In genomic region chr10:5560844-5561703, GRCh38 we compare ENCODE assay signal across 1 cellular context.
TF ChIP-seq lines count a peak whose summit lies in the region.

No MANE protein-coding gene starts in this region.

TF ChIP-seq in HepG2, 621 proteins besides CTCF, POLR2A, EP300 and RAD21 (continues in another document):
- TF ChIP-seq ZFP91 (CRISPR knock-in tag; IDR thresholded peaks at IDR 0.05; ENCODE audit: borderline replicate concordance) = peak; percentile 46; the same call in 1 of the 2 replicates
- no peak for TF ChIP-seq ZNF318 (CRISPR knock-in tag; IDR thresholded peaks at IDR 0.05)
- no peak for TF ChIP-seq JARID2 (CRISPR knock-in tag; IDR thresholded peaks at IDR 0.05; ENCODE audit: insufficient replicate concordance)
- TF ChIP-seq ZZZ3 (CRISPR knock-in tag; IDR thresholded peaks at IDR 0.05; ENCODE audit: borderline replicate concordance) = no peak
- no peak for TF ChIP-seq MXI1 (IDR thresholded peaks at IDR 0.05; ENCODE audit: borderline replicate concordance, low read depth, low read length)
- TF ChIP-seq ZNF274 (CRISPR knock-in tag; IDR thresholded peaks at IDR 0.05) = 0 out of 2 replicates have a peak, but pooled peaks have one; percentile 34
- no peak for TF ChIP-seq ZFP82 (CRISPR knock-in tag; IDR thresholded peaks at IDR 0.05; ENCODE audit: borderline replicate concordance)
- no peak for TF ChIP-seq CSRNP2 (CRISPR knock-in tag; conservative IDR thresholded peaks at IDR 0.05; ENCODE audit: low read depth)
- peak; percentile 69 for TF ChIP-seq STAG1 (CRISPR knock-in tag; IDR thresholded peaks at IDR 0.05)
- TF ChIP-seq TARDBP (CRISPR knock-in tag; IDR thresholded peaks at IDR 0.05) = no peak
- no peak for TF ChIP-seq TP53 (CRISPR knock-in tag; conservative IDR thresholded peaks at IDR 0.05)
- no peak for TF ChIP-seq HNF1A (IDR thresholded peaks at IDR 0.05; ENCODE audit: low read depth)
- TF ChIP-seq HNF1A (CRISPR knock-in tag; IDR thresholded peaks at IDR 0.05; ENCODE audit: borderline replicate concordance) = no peak
- no peak for TF ChIP-seq FOXO4 (CRISPR knock-in tag; conservative IDR thresholded peaks at IDR 0.05)
- no peak for TF ChIP-seq PAF1 (CRISPR knock-in tag; IDR thresholded peaks at IDR 0.05)
- no peak for TF ChIP-seq ZNF543 (CRISPR knock-in tag; IDR thresholded peaks at IDR 0.05)
- TF ChIP-seq ZFP41 (CRISPR knock-in tag; IDR thresholded peaks at IDR 0.05; ENCODE audit: borderline replicate concordance) = no peak
- TF ChIP-seq TEF (CRISPR knock-in tag; IDR thresholded peaks at IDR 0.05) = no peak
- no peak for TF ChIP-seq ZNF101 (CRISPR knock-in tag; IDR thresholded peaks at IDR 0.05; ENCODE audit: borderline replicate concordance, low read depth)
- TF ChIP-seq PITX1 (CRISPR knock-in tag; IDR thresholded peaks at IDR 0.05) = no peak
- no peak for TF ChIP-seq ARNT2 (CRISPR knock-in tag; IDR thresholded peaks at IDR 0.05; ENCODE audit: low read depth)
- TF ChIP-seq ZNF234 (CRISPR knock-in tag; conservative IDR thresholded peaks at IDR 0.05) = no peak
- no peak for TF ChIP-seq KAT2B (IDR thresholded peaks at IDR 0.05; ENCODE audit: borderline replicate concordance, low read depth, low read length)
- no peak for TF ChIP-seq ZNF430 (CRISPR knock-in tag; IDR thresholded peaks at IDR 0.05)
- TF ChIP-seq RCOR2 (CRISPR knock-in tag; IDR thresholded peaks at IDR 0.05) = no peak
- peak; percentile 43; the same call in 1 of the 2 replicates for TF ChIP-seq ZNF687 (CRISPR knock-in tag; IDR thresholded peaks at IDR 0.05)
- peak; percentile 15; the same call in 1 of the 2 replicates for TF ChIP-seq TBX3 (IDR thresholded peaks at IDR 0.05; ENCODE audit: borderline replicate concordance)
- no peak for TF ChIP-seq ATAD3A (CRISPR knock-in tag; IDR thresholded peaks at IDR 0.05)
- no peak for TF ChIP-seq ZNF574 (CRISPR knock-in tag; IDR thresholded peaks at IDR 0.05)
- no peak for TF ChIP-seq PAWR (CRISPR knock-in tag; IDR thresholded peaks at IDR 0.05; ENCODE audit: borderline replicate concordance)
- TF ChIP-seq SP140L (CRISPR knock-in tag; IDR thresholded peaks at IDR 0.05; ENCODE audit: borderline replicate concordance) = no peak
